ENCODE assay signal across 22 cellular contexts in genomic region chr18:2894131-2894840, GRCh38. TPM values are rescaled to one million over a fixed set of nuclear protein-coding genes. Genes with fewer than 3 reads are reported as not detected.
DNase-seq lines count a peak whose midpoint lies in the region; ATAC-seq and TF ChIP-seq lines count a peak whose summit lies in the region.
"Had no signal": no experiment of that assay in that cellular context is flagged by ENCODE, and none has a peak within 500 bp of the region (broad histone marks: within the 10 kb centered on the region; RNA-seq: fewer than 3 reads in every experiment).

No MANE protein-coding gene starts in this region.

- H3K27me3 Mint-ChIP-seq in CD4-positive, alpha-beta memory T cell = no peaks in the 10 kb centered on the region
- H3K27me3 Mint-ChIP-seq: activated CD4-positive, alpha-beta T cell treated with anti-CD3 and anti-CD28 coated beads for 36 hours; activated naive CD8-positive, alpha-beta T cell treated with anti-CD3 and anti-CD28 coated beads, Interleukin-2, amount 50 U/mL, for 24 hours; stimulated activated naive B cell treated with anti-CD40 and anti-IgM and Interleukin-4, amounts not matched to agents 10 μg/mL and 1 μg/mL and 100 μg/mL, for 72 hours had no signal

- WGBS in mesodermal cell (ENCODE audit: insufficient coverage in 2 of 2), 2 experiments = 86 to 89% methylated on average over 6 to 8 of the region's 11 CpGs

- intact Hi-C loops in CD4-positive, alpha-beta memory T cell (cut with micrococcal nuclease) = loop anchor here (5.0 kb wide), 1 partner anchor 87 kb away; no protein-coding TSS in a partner anchor

- H3K4me3 ChIP-seq in CD4-positive, alpha-beta memory T cell (ENCODE audit: low read length in 2 of 2) = no peak overlapping the region
- H3K4me3 ChIP-seq in mesodermal cell (ENCODE audit: extremely low read depth, insufficient read depth, low read length, poor library complexity, severe bottlenecking) = no peak overlapping the region
- H3K4me3 ChIP-seq: colonic mucosa, psoas muscle had no signal

- no peaks in the 10 kb centered on the region for H3K9me3 ChIP-seq in CD4-positive, alpha-beta memory T cell (ENCODE audit: control insufficient read depth in 1 of 2, low read length in 2 of 2)
- H3K9me3 ChIP-seq in mesodermal cell (ENCODE audit: control insufficient read depth, low read length) = no peaks in the 10 kb centered on the region
- H3K9me3 ChIP-seq: colonic mucosa, psoas muscle had no signal

- H3K4me1 Mint-ChIP-seq in CD4-positive, alpha-beta memory T cell = peaks cover 40 to 71% (median 54%) of the 10 kb centered on the region in 4 donors

- no peaks in the 10 kb centered on the region for H3K27me3 ChIP-seq in CD4-positive, alpha-beta memory T cell (ENCODE audit: insufficient read depth, low read length)
- H3K27me3 ChIP-seq: colonic mucosa had no signal

- no peaks in the 10 kb centered on the region for H3K36me3 ChIP-seq in CD4-positive, alpha-beta memory T cell (ENCODE audit: insufficient read depth, low read length)
- peaks cover 46% of the 10 kb centered on the region for H3K36me3 ChIP-seq in mesodermal cell (ENCODE audit: control insufficient read depth, insufficient read depth, low read length)
- H3K36me3 ChIP-seq: colonic mucosa had no signal

- H3K4me1 ChIP-seq in CD4-positive, alpha-beta memory T cell (ENCODE audit: insufficient read depth, low read length) = peaks cover 54% of the 10 kb centered on the region
- peaks cover 27% of the 10 kb centered on the region for H3K4me1 ChIP-seq in mesodermal cell (ENCODE audit: control insufficient read depth, insufficient read depth, low read length, poor library complexity, severe bottlenecking)
- H3K4me1 ChIP-seq: colonic mucosa, psoas muscle had no signal

- CTCF ChIA-PET in CD4-positive, alpha-beta memory T cell (lab: Charles Lee; ENCODE audit: partially characterized antibody) = interaction anchor here (0.9 to 1.7 kb wide), 4 partner anchors 11 to 100 kb away, joined by 3 to 4 read pairs (median 3); no protein-coding TSS in a partner anchor

- POLR2A ChIA-PET in CD4-positive, alpha-beta memory T cell (lab: Charles Lee; ENCODE audit: partially characterized antibody) = interaction anchor here (1.4 to 1.5 kb wide), 2 partner anchors 20 to 23 kb away, joined by 3 read pairs; no protein-coding TSS in a partner anchor

- H3K27ac Mint-ChIP-seq in CD4-positive, alpha-beta memory T cell = peak overlapping the region in 6 of 7 donors; percentile 5 to 81 (median 70)
- H3K27ac Mint-ChIP-seq: activated naive CD8-positive, alpha-beta T cell treated with anti-CD3 and anti-CD28 coated beads, Interleukin-2, amount 50 U/mL, for 24 hours; CD8-positive, alpha-beta T cell; stimulated activated naive B cell treated with anti-CD40 and anti-IgM and Interleukin-4, amounts not matched to agents 10 μg/mL and 1 μg/mL and 100 μg/mL, for 72 hours had no signal

- TF ChIP-seq POLR2A in erythroblast (IDR thresholded peaks at IDR 0.05; ENCODE audit: low read length) = no peak

- no peak for DNase-seq in CD4-positive, alpha-beta memory T cell
- DNase-seq in HuH-7 (ENCODE audit: low spot score) (peak; percentile 56), erythroblast (lab: John Stamatoyannopoulos, UW) (peak; percentile 68 to 91), pons (ENCODE audit: low spot score) (no peak), HT-29 (ENCODE audit: low spot score) (no peak), NOMO-1 (lab: John Stamatoyannopoulos, UW; ENCODE audit: unreplicated experiment in 2 of 2) (no peak)
- DNase-seq: activated CD4-positive, alpha-beta T cell treated with anti-CD3 and anti-CD28 coated beads for 36 hours; activated naive CD8-positive, alpha-beta T cell treated with anti-CD3 and anti-CD28 coated beads, Interleukin-2, amount 50 U/mL, for 24 hours; CD8-positive, alpha-beta T cell; colonic mucosa; DMS53; Kasumi-1; midbrain; NCI-H2029; NCI-H226; psoas muscle; small intestine; stimulated activated naive B cell treated with anti-CD40 and anti-IgM and Interleukin-4, amounts not matched to agents 10 μg/mL and 1 μg/mL and 100 μg/mL, for 72 hours; SW 1271 had no signal

- H3K36me3 Mint-ChIP-seq in CD4-positive, alpha-beta memory T cell = peaks cover 0 to 4% of the 10 kb centered on the region in 2 donors
- H3K36me3 Mint-ChIP-seq: CD8-positive, alpha-beta T cell had no signal

- no peak for ATAC-seq in GM19455 (IDR thresholded peaks at IDR 0.05; ENCODE audit: unreplicated experiment)
- ATAC-seq: activated CD4-positive, alpha-beta T cell treated with anti-CD3 and anti-CD28 coated beads for 36 hours; activated naive CD8-positive, alpha-beta T cell treated with anti-CD3 and anti-CD28 coated beads, Interleukin-2, amount 50 U/mL, for 24 hours; CD8-positive, alpha-beta T cell; stimulated activated naive B cell treated with anti-CD40 and anti-IgM and Interleukin-4, amounts not matched to agents 10 μg/mL and 1 μg/mL and 100 μg/mL, for 72 hours had no signal

- H3K9me3 Mint-ChIP-seq in CD4-positive, alpha-beta memory T cell = no peaks in the 10 kb centered on the region
- H3K9me3 Mint-ChIP-seq: CD8-positive, alpha-beta T cell had no signal

- H3K27ac ChIP-seq in CD4-positive, alpha-beta memory T cell (ENCODE audit: low read depth, low read length) = no peak overlapping the region
- H3K27ac ChIP-seq in mesodermal cell (ENCODE audit: low read depth, low read length, severe bottlenecking) = peak overlapping the region; percentile 49
- H3K27ac ChIP-seq: colonic mucosa, psoas muscle had no signal

- H3K4me3 Mint-ChIP-seq in CD4-positive, alpha-beta memory T cell = peak overlapping the region in 6 of 8 donors; percentile 9 to 78 (median 56)
- H3K4me3 Mint-ChIP-seq: activated CD4-positive, alpha-beta T cell treated with anti-CD3 and anti-CD28 coated beads for 36 hours; activated naive CD8-positive, alpha-beta T cell treated with anti-CD3 and anti-CD28 coated beads, Interleukin-2, amount 50 U/mL, for 24 hours; CD8-positive, alpha-beta T cell; neural crest cell; stimulated activated naive B cell treated with anti-CD40 and anti-IgM and Interleukin-4, amounts not matched to agents 10 μg/mL and 1 μg/mL and 100 μg/mL, for 72 hours had no signal

RNA-seq across cellular contexts. Expression of gene EMILIN2, which starts 47.5 kb away (rescaled TPM):
- 10 to 100 TPM in 1 of 2 experiments, 1 to 10 TPM in 1; 9.5 to 11.4 TPM for total RNA-seq in CD4-positive, alpha-beta memory T cell
- 1 to 10 TPM; 4.9 to 7.7 TPM for polyA plus RNA-seq in CD4-positive, alpha-beta memory T cell
- polyA plus RNA-seq in mesodermal cell (2013, experiment 1 of 2) = 24.9 TPM
- 22.2 TPM for polyA plus RNA-seq in mesodermal cell (2013, experiment 2 of 2)
- total RNA-seq in HT-29 (2014; rRNA removed; shearing (Covaris generic)) = 33.0 and 48.0 TPM in 2 replicates

Comparison
In these comparisons a context has a peak if more than half of its experiments do, and no peak if none do; other contexts are left out.
1. DNase-seq: peak in HuH-7 (single experiment) and erythroblast (2 of 2); none in CD4-positive, alpha-beta memory T cell (0 of 5), pons (single experiment), HT-29 (single experiment) and NOMO-1 (0 of 2).